Comparison of ENCODE assay signal across 2 cellular contexts in genomic region chr2:196801578-196801977, GRCh38.
TF ChIP-seq lines count a peak whose summit lies in the region.

No MANE protein-coding gene starts in this region.

TF ChIP-seq in SK-N-SH, 30 proteins besides CTCF, POLR2A, EP300 and RAD21:
- TF ChIP-seq ELF1 (IDR thresholded peaks at IDR 0.05) (no peak), JUND (IDR thresholded peaks at IDR 0.05) (peak; percentile 38; the same call in 1 of the 2 replicates), YY1 (IDR thresholded peaks at IDR 0.05; ENCODE audit: low read depth) (no peak), TCF12 (IDR thresholded peaks at IDR 0.05) (no peak; the same call in 1 of the 2 replicates), FOSL2 (IDR thresholded peaks at IDR 0.05; ENCODE audit: borderline replicate concordance, low read depth) (peak; percentile 61; the same call in 1 of the 2 replicates), POLR2AphosphoS5 (IDR thresholded peaks at IDR 0.05; ENCODE audit: low read depth, low read length) (no peak)

TF ChIP-seq in SK-N-SH treated with all-trans-retinoic acid at 6 μM for 48 hours, 23 proteins besides CTCF, POLR2A, EP300 and RAD21:
- TF ChIP-seq ISL1 (CRISPR knock-in tag; IDR thresholded peaks at IDR 0.05): no peak
- TF ChIP-seq TSHZ2 (CRISPR knock-in tag; IDR thresholded peaks at IDR 0.05): no peak
- TF ChIP-seq PPARA (CRISPR knock-in tag; IDR thresholded peaks at IDR 0.05; ENCODE audit: borderline replicate concordance): no peak
- no peak for TF ChIP-seq ARNTL (CRISPR knock-in tag; IDR thresholded peaks at IDR 0.05; ENCODE audit: borderline replicate concordance, low read depth)
- no peak for TF ChIP-seq SNAI2 (CRISPR knock-in tag; IDR thresholded peaks at IDR 0.05)
- TF ChIP-seq ESRRG (CRISPR knock-in tag; IDR thresholded peaks at IDR 0.05): no peak
